10 cellular contexts compared by ENCODE assay signal in genomic region chr2:1653137-1653789, GRCh38.
DNase-seq lines count a peak whose midpoint lies in the region; ATAC-seq and TF ChIP-seq lines count a peak whose summit lies in the region.
"Had no signal": no experiment of that assay in that cellular context is flagged by ENCODE, and none has a peak within 500 bp of the region (broad histone marks: within the 10 kb centered on the region; RNA-seq: fewer than 3 reads in every experiment).

No MANE protein-coding gene starts in this region.

- no peak overlapping the region for H3K4me3 ChIP-seq in AG09309 (ENCODE audit: control insufficient read depth, low read depth, low read length)
- no peak overlapping the region for H3K4me3 ChIP-seq in foreskin fibroblast (ENCODE audit: low read depth in 1 of 2, low read length in 2 of 2)
- H3K4me3 ChIP-seq in ovary: no peak overlapping the region

- 6 to 19% (median 16%) methylated on average over 20 of the region's 20 CpGs for WGBS in ovary, 3 donors

- TF ChIP-seq EP300 in ovary (IDR thresholded peaks at IDR 0.05): no peak

- peak; percentile 94 for DNase-seq in AG09309 (ENCODE audit: low read depth)
- DNase-seq in foreskin fibroblast: peak; percentile 86 to 89
- peak; percentile 64 to 74 (median 70) for DNase-seq in ovary
- no peak for DNase-seq in amygdala (lab: John Stamatoyannopoulos, UW)
- no peak for DNase-seq in NOMO-1 treated with DMSO at 0.1 percent for 48 hours (lab: John Stamatoyannopoulos, UW; ENCODE audit: unreplicated experiment)
- DNase-seq: CD4-positive, alpha-beta memory T cell had no signal

- no peaks in the 10 kb centered on the region for H3K9me3 ChIP-seq in ovary

- H3K36me3 ChIP-seq in ovary: peaks cover 3% of the 10 kb centered on the region

- no peak for TF ChIP-seq POLR2A in ovary (IDR thresholded peaks at IDR 0.05)

- no peak for TF ChIP-seq CTCF in AG09309 (IDR thresholded peaks at IDR 0.05; ENCODE audit: control insufficient read depth, insufficient read depth, low read depth, low read length, missing control alignments)
- TF ChIP-seq CTCF in foreskin fibroblast (IDR thresholded peaks at IDR 0.05; ENCODE audit: low read depth, low read length): no peak
- no peak for TF ChIP-seq CTCF in ovary (IDR thresholded peaks at IDR 0.05)

- peak overlapping the region; percentile 24 to 70 for H3K27ac ChIP-seq in ovary
- H3K27ac ChIP-seq: KMS-11 had no signal

- H3K4me1 ChIP-seq in ovary (ENCODE audit: insufficient read depth): peaks cover 32% of the 10 kb centered on the region

- intact Hi-C loops in ovary (cut with DNase I): loop anchor here in 1 of 4 donors (5.0 kb wide), 1 partner anchor 89 kb away; the partner anchor contains the start of gene PXDN

- no peaks in the 10 kb centered on the region for H3K27me3 ChIP-seq in ovary

- peak; percentile 52 for ATAC-seq in SK-N-SH treated with all-trans-retinoic acid at 6 μM for 48 hours
- ATAC-seq in GM18511 (IDR thresholded peaks at IDR 0.05; ENCODE audit: unreplicated experiment): no peak
- ATAC-seq in GM18858 (IDR thresholded peaks at IDR 0.05; ENCODE audit: unreplicated experiment): no peak

TF ChIP-seq in SK-N-SH treated with all-trans-retinoic acid at 6 μM for 48 hours, 23 proteins besides CTCF, POLR2A, EP300 and RAD21:
- TF ChIP-seq ISL1 (CRISPR knock-in tag; IDR thresholded peaks at IDR 0.05) (no peak), RARB (CRISPR knock-in tag; IDR thresholded peaks at IDR 0.05) (no peak), OSR1 (CRISPR knock-in tag; IDR thresholded peaks at IDR 0.05) (no peak), ARNTL (CRISPR knock-in tag; IDR thresholded peaks at IDR 0.05; ENCODE audit: borderline replicate concordance, low read depth) (no peak), ESRRG (CRISPR knock-in tag; IDR thresholded peaks at IDR 0.05) (no peak), ZFP30 (CRISPR knock-in tag; IDR thresholded peaks at IDR 0.05) (no peak), PPARA (CRISPR knock-in tag; IDR thresholded peaks at IDR 0.05; ENCODE audit: borderline replicate concordance) (no peak), SNAI2 (CRISPR knock-in tag; IDR thresholded peaks at IDR 0.05) (no peak)
- TF ChIP-seq, protein P1, sequence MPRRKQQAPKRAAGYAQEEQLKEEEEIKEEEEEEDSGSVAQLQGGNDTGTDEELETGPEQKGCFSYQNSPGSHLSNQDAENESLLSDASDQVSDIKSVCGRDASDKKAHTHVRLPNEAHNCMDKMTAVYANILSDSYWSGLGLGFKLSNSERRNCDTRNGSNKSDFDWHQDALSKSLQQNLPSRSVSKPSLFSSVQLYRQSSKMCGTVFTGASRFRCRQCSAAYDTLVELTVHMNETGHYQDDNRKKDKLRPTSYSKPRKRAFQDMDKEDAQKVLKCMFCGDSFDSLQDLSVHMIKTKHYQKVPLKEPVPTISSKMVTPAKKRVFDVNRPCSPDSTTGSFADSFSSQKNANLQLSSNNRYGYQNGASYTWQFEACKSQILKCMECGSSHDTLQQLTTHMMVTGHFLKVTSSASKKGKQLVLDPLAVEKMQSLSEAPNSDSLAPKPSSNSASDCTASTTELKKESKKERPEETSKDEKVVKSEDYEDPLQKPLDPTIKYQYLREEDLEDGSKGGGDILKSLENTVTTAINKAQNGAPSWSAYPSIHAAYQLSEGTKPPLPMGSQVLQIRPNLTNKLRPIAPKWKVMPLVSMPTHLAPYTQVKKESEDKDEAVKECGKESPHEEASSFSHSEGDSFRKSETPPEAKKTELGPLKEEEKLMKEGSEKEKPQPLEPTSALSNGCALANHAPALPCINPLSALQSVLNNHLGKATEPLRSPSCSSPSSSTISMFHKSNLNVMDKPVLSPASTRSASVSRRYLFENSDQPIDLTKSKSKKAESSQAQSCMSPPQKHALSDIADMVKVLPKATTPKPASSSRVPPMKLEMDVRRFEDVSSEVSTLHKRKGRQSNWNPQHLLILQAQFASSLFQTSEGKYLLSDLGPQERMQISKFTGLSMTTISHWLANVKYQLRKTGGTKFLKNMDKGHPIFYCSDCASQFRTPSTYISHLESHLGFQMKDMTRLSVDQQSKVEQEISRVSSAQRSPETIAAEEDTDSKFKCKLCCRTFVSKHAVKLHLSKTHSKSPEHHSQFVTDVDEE (CRISPR knock-in tag; IDR thresholded peaks at IDR 0.05): no peak

Comparison
In these comparisons a context has a peak if more than half of its experiments do, and no peak if none do; other contexts are left out.
1. DNase-seq: peak in AG09309 (single experiment), foreskin fibroblast (2 of 2) and ovary (5 of 5); none in amygdala (0 of 56) and NOMO-1 treated with DMSO at 0.1 percent for 48 hours (single experiment).